Comparison of ENCODE assay signal across 25 cellular contexts in genomic region chr9:114377046-114377445, GRCh38. TPM values are rescaled to one million over a fixed set of nuclear protein-coding genes. Genes with fewer than 3 reads are reported as not detected.
DNase-seq lines count a peak whose midpoint lies in the region; ATAC-seq lines count a peak whose summit lies in the region.
"Had no signal": no experiment of that assay in that cellular context is flagged by ENCODE, and none has a peak within 500 bp of the region (broad histone marks: within the 10 kb centered on the region; RNA-seq: fewer than 3 reads in every experiment).

No MANE protein-coding gene starts in this region.

- peaks cover 78% of the 10 kb centered on the region for H3K36me3 ChIP-seq in BLaER1
- peaks cover 60% of the 10 kb centered on the region for H3K36me3 ChIP-seq in CD4-positive, alpha-beta memory T cell (ENCODE audit: insufficient read depth, low read length)
- H3K36me3 ChIP-seq: SJCRH30 had no signal

- no peak for ATAC-seq in activated CD8-positive, alpha-beta T cell treated with anti-CD3 and anti-CD28 coated beads, Interleukin-2, amount 10 ng/mL, durations not matched to agents 7 days and 5 days
- ATAC-seq in naive B cell (ENCODE audit: low read depth in 2 of 2) = no peak
- no peak for ATAC-seq in HG02970 (IDR thresholded peaks at IDR 0.05; ENCODE audit: low FRiP score, unreplicated experiment)
- ATAC-seq: esophagus mucosa, pancreas had no signal

- H3K4me3 ChIP-seq in BLaER1 = no peak overlapping the region
- H3K4me3 ChIP-seq in CD4-positive, alpha-beta memory T cell (ENCODE audit: low read length in 2 of 2) = no peak overlapping the region
- H3K4me3 ChIP-seq: dorsolateral prefrontal cortex, GM23248, left ventricle myocardium inferior, pancreas, sigmoid colon, SJCRH30 had no signal

- H3K4me3 Mint-ChIP-seq in CD4-positive, alpha-beta memory T cell = peak overlapping the region in 3 of 8 donors; percentile 10 to 69 (median 47)
- peak overlapping the region; percentile 37 for H3K4me3 Mint-ChIP-seq in activated CD8-positive, alpha-beta T cell treated with anti-CD3 and anti-CD28 coated beads, Interleukin-2, amount 10 ng/mL, durations not matched to agents 7 days and 5 days
- H3K4me3 Mint-ChIP-seq in naive B cell = peak overlapping the region in 1 of 8 donors; percentile 16
- H3K4me3 Mint-ChIP-seq: brain had no signal

- peaks cover 0 to 2% (median 0%) of the 10 kb centered on the region in 8 donors for H3K9me3 Mint-ChIP-seq in CD4-positive, alpha-beta memory T cell
- H3K9me3 Mint-ChIP-seq in activated CD8-positive, alpha-beta T cell treated with anti-CD3 and anti-CD28 coated beads, Interleukin-2, amount 10 ng/mL, durations not matched to agents 7 days and 5 days (ENCODE audit: insufficient read depth) = no peaks in the 10 kb centered on the region
- H3K9me3 Mint-ChIP-seq in naive B cell = no peaks in the 10 kb centered on the region
- H3K9me3 Mint-ChIP-seq: brain had no signal

- peak overlapping the region in 6 of 7 donors; percentile 84 to 97 (median 96) for H3K27ac Mint-ChIP-seq in CD4-positive, alpha-beta memory T cell
- peak overlapping the region; percentile 91 for H3K27ac Mint-ChIP-seq in activated CD8-positive, alpha-beta T cell treated with anti-CD3 and anti-CD28 coated beads, Interleukin-2, amount 10 ng/mL, durations not matched to agents 7 days and 5 days
- peak overlapping the region in 5 of 6 donors; percentile 76 to 95 (median 79) for H3K27ac Mint-ChIP-seq in naive B cell

- 0 out of 2 replicates have a peak overlapping the region, but pooled peaks have one; percentile 55 for H3K9ac ChIP-seq in BLaER1
- H3K9ac ChIP-seq: GM23248 had no signal

- H3K4me2 ChIP-seq in BLaER1 = peak overlapping the region; percentile 52; the same call in 1 of the 2 replicates

- peaks cover 58 to 95% (median 78%) of the 10 kb centered on the region in 4 donors for H3K4me1 Mint-ChIP-seq in CD4-positive, alpha-beta memory T cell
- H3K4me1 Mint-ChIP-seq in activated CD8-positive, alpha-beta T cell treated with anti-CD3 and anti-CD28 coated beads, Interleukin-2, amount 10 ng/mL, durations not matched to agents 7 days and 5 days (ENCODE audit: low read depth) = peaks cover 90% of the 10 kb centered on the region
- peaks cover 53 to 92% (median 80%) of the 10 kb centered on the region in 3 donors for H3K4me1 Mint-ChIP-seq in naive B cell

- peaks cover 88% of the 10 kb centered on the region for H3K4me1 ChIP-seq in BLaER1
- peaks cover 97% of the 10 kb centered on the region for H3K4me1 ChIP-seq in CD4-positive, alpha-beta memory T cell (ENCODE audit: insufficient read depth, low read length)
- H3K4me1 ChIP-seq: pancreas had no signal

- peak overlapping the region; percentile 68 for H3K27ac ChIP-seq in BLaER1
- H3K27ac ChIP-seq in CD4-positive, alpha-beta memory T cell (ENCODE audit: low read depth, low read length) = peak overlapping the region; percentile 60
- H3K27ac ChIP-seq: GM23248, left ventricle myocardium inferior, pancreas, sigmoid colon, SJCRH30 had no signal

- no peaks in the 10 kb centered on the region for H3K27me3 Mint-ChIP-seq in CD4-positive, alpha-beta memory T cell
- H3K27me3 Mint-ChIP-seq in activated CD8-positive, alpha-beta T cell treated with anti-CD3 and anti-CD28 coated beads, Interleukin-2, amount 10 ng/mL, durations not matched to agents 7 days and 5 days (ENCODE audit: low read depth) = no peaks in the 10 kb centered on the region
- H3K27me3 Mint-ChIP-seq in naive B cell = no peaks in the 10 kb centered on the region

- H3K27me3 ChIP-seq in BLaER1 = no peaks in the 10 kb centered on the region
- no peaks in the 10 kb centered on the region for H3K27me3 ChIP-seq in CD4-positive, alpha-beta memory T cell (ENCODE audit: insufficient read depth, low read length)
- H3K27me3 ChIP-seq: dorsolateral prefrontal cortex, pancreas, sigmoid colon, SJCRH30 had no signal

- H3K36me3 Mint-ChIP-seq in CD4-positive, alpha-beta memory T cell = peaks cover 71 to 83% of the 10 kb centered on the region in 2 donors
- H3K36me3 Mint-ChIP-seq in activated CD8-positive, alpha-beta T cell treated with anti-CD3 and anti-CD28 coated beads, Interleukin-2, amount 10 ng/mL, durations not matched to agents 7 days and 5 days (ENCODE audit: low read depth) = peaks cover 92% of the 10 kb centered on the region
- H3K36me3 Mint-ChIP-seq in naive B cell = peaks cover 25 to 33% of the 10 kb centered on the region in 2 donors

- no peaks in the 10 kb centered on the region for H3K9me3 ChIP-seq in BLaER1
- H3K9me3 ChIP-seq in CD4-positive, alpha-beta memory T cell (ENCODE audit: control insufficient read depth in 1 of 2, low read length in 2 of 2) = no peaks in the 10 kb centered on the region
- H3K9me3 ChIP-seq: left ventricle myocardium inferior, pancreas, sigmoid colon, SJCRH30 had no signal

- POLR2A ChIA-PET in CD4-positive, alpha-beta memory T cell (lab: Charles Lee; ENCODE audit: partially characterized antibody) = interaction anchor here (0.7 to 2.8 kb wide), 9 partner anchors 11 to 36 kb away, joined by 3 to 75 read pairs (median 3); partner anchors contain the start of gene AKNA
- POLR2A ChIA-PET in activated CD8-positive, alpha-beta T cell treated with anti-CD3 and anti-CD28 coated beads, Interleukin-2, amount 10 ng/mL, durations not matched to agents 7 days and 5 days (lab: Charles Lee) = interaction anchor here (1.4 to 4.3 kb wide), 3 partner anchors 9 to 12 kb away, joined by 5 to 45 read pairs (median 11); partner anchors contain the start of gene AKNA

- peaks cover 16% of the 10 kb centered on the region; the same call in 1 of the 2 replicates for H4K20me1 ChIP-seq in BLaER1

- intact Hi-C loops in CD4-positive, alpha-beta memory T cell (cut with micrococcal nuclease) = no loop called here
- intact Hi-C loops in head of caudate nucleus (cut with DNase I) = no loop called here

- CTCF ChIA-PET in CD4-positive, alpha-beta memory T cell (lab: Charles Lee; ENCODE audit: partially characterized antibody) = interaction anchor here (1.0 to 1.5 kb wide), 4 partner anchors 8 to 37 kb away, joined by 4 to 8 read pairs (median 5); no protein-coding TSS in a partner anchor
- CTCF ChIA-PET in activated CD8-positive, alpha-beta T cell treated with anti-CD3 and anti-CD28 coated beads, Interleukin-2, amount 10 ng/mL, durations not matched to agents 7 days and 5 days (lab: Charles Lee) = interaction anchor here (2.4 kb wide), 1 partner anchor 11 kb away, joined by 8 read pairs; the partner anchor contains the start of gene AKNA

- DNase-seq in CD4-positive, alpha-beta memory T cell = no peak
- no peak for DNase-seq in activated CD8-positive, alpha-beta T cell treated with anti-CD3 and anti-CD28 coated beads, Interleukin-2, amount 10 ng/mL, durations not matched to agents 7 days and 5 days
- no peak for DNase-seq in naive B cell
- no peak for DNase-seq in head of caudate nucleus
- DNase-seq in NCI-H748 (lab: John Stamatoyannopoulos, UW; ENCODE audit: unreplicated experiment) = no peak
- DNase-seq in NCI-H1092 treated with DMSO at 0.1 percent for 48 hours (lab: John Stamatoyannopoulos, UW) = no peak
- DNase-seq: activated CD4-positive, alpha-beta T cell treated with anti-CD3 and anti-CD28 coated beads, Interleukin-2, amount 50 U/mL, for 1 hour; AML-193; DMS153; GM23248; left ventricle myocardium inferior; NCI-H1930; NCI-H524 treated with DMSO at 0.1 percent for 48 hours; OCI-M1; pancreas; SJCRH30; stimulated activated CD4-positive, alpha-beta T cell treated with anti-CD3 and anti-CD28 coated beads, Interleukin-1b, Interleukin-23, amount 100 ng/mL, for 48 hours; T1000 had no signal

RNA-seq across cellular contexts. Expression of gene AKNA, which starts 10.7 kb away (rescaled TPM):
- total RNA-seq in CD4-positive, alpha-beta memory T cell = 100 to 1,000 TPM; 374 to 375 TPM
- polyA plus RNA-seq in CD4-positive, alpha-beta memory T cell = 10 to 100 TPM in 1 of 2 donors, 1 to 10 TPM in 1; 1.9 to 35.6 TPM
- total RNA-seq in activated CD8-positive, alpha-beta T cell treated with anti-CD3 and anti-CD28 coated beads, Interleukin-2, amount 10 ng/mL, durations not matched to agents 7 days and 5 days = 100 to 1,000 TPM; 413 to 430 TPM
- polyA plus RNA-seq in naive B cell (ENCODE audit: low read depth in 6 of 6) = 10 to 100 TPM in 5 of 6 donors, under 1 TPM in 1; 0.78 to 34.1 (median 13.7) TPM

RNA-seq across cellular contexts. Expression of gene ORM2, which starts 47.4 kb away (rescaled TPM):
- total RNA-seq in CD4-positive, alpha-beta memory T cell = not detected
- not detected for polyA plus RNA-seq in CD4-positive, alpha-beta memory T cell
- not detected for total RNA-seq in activated CD8-positive, alpha-beta T cell treated with anti-CD3 and anti-CD28 coated beads, Interleukin-2, amount 10 ng/mL, durations not matched to agents 7 days and 5 days
- polyA plus RNA-seq in naive B cell (ENCODE audit: low read depth in 6 of 6) = not detected
- total RNA-seq: GM23248, left ventricle myocardium inferior, sigmoid colon, SJCRH30, temporal lobe had no signal
- polyA plus RNA-seq: GM23248 had no signal

RNA-seq across cellular contexts. Expression of gene ORM1, which starts 54.1 kb away (rescaled TPM):
- not detected for total RNA-seq in CD4-positive, alpha-beta memory T cell
- not detected for polyA plus RNA-seq in CD4-positive, alpha-beta memory T cell
- not detected for total RNA-seq in activated CD8-positive, alpha-beta T cell treated with anti-CD3 and anti-CD28 coated beads, Interleukin-2, amount 10 ng/mL, durations not matched to agents 7 days and 5 days
- polyA plus RNA-seq in naive B cell (ENCODE audit: low read depth in 6 of 6) = not detected
- total RNA-seq: GM23248, left ventricle myocardium inferior, sigmoid colon, SJCRH30, temporal lobe had no signal
- polyA plus RNA-seq: GM23248 had no signal
